ENCODE assay signal across 33 cellular contexts in genomic region chr15:75796321-75796720, GRCh38.
"Had no signal": no experiment of that assay in that cellular context is flagged by ENCODE, and none has a peak within 500 bp of the region (broad histone marks: within the 10 kb centered on the region; RNA-seq: fewer than 3 reads in every experiment).

No MANE protein-coding gene starts in this region.

- H3K27ac ChIP-seq: KMS-11 had no signal

- H3K9me3 ChIP-seq: MG63 had no signal

- H3K9ac ChIP-seq: KMS-11 had no signal

- H3K4me3 ChIP-seq: MG63 had no signal

- DNase-seq: Karpas-422, Kasumi-1, KG1, MG63, MV-4-11, NCI-H1048, NCI-H1092, NCI-H1092 treated with DMSO at 0.1 percent for 48 hours, NCI-H1105, NCI-H1105 treated with DMSO at 0.1 percent for 48 hours, NCI-H1417 treated with DMSO at 0.1 percent for 48 hours, NCI-H1436, NCI-H1436 treated with DMSO at 0.1 percent for 48 hours, NCI-H146, NCI-H1694, NCI-H1694 treated with DMSO at 0.1 percent for 48 hours, NCI-H187, NCI-H187 treated with DMSO at 0.1 percent for 48 hours, NCI-H1930, NCI-H2029, NCI-H2029 treated with DMSO at 0.1 percent for 48 hours, NCI-H2081, NCI-H2081 treated with DMSO at 0.1 percent for 48 hours, NCI-H2107, NCI-H2171, NCI-H2171 treated with DMSO at 0.1 percent for 48 hours, NCI-H2227 treated with DMSO at 0.1 percent for 48 hours, NCI-H226, NCI-H345, NCI-H446, NCI-H510A, NCI-H510A treated with DMSO at 0.1 percent for 48 hours had no signal

- H3K36me3 ChIP-seq: MG63 had no signal

- H3K4me2 ChIP-seq: KMS-11 had no signal
